In genomic region chr5:141560725-141561483, GRCh38 we compare ENCODE assay signal across 8 cellular contexts. TPM values are rescaled to one million over a fixed set of nuclear protein-coding genes. Genes with fewer than 3 reads are reported as not detected.
DNase-seq lines count a peak whose midpoint lies in the region; ATAC-seq, FAIRE-seq and TF ChIP-seq lines count a peak whose summit lies in the region.

No MANE protein-coding gene starts in this region.

- peaks cover 1 to 12% (median 4%) of the 10 kb centered on the region in 3 donors for H3K36me3 ChIP-seq in tibial artery

- ATAC-seq in HG03196 (IDR thresholded peaks at IDR 0.05; ENCODE audit: unreplicated experiment) (no peak), GM21367 (IDR thresholded peaks at IDR 0.05; ENCODE audit: unreplicated experiment) (no peak)

- peak overlapping the region; percentile 24 for H3K4me3 ChIP-seq in epithelial cell of esophagus (ENCODE audit: low read length)
- H3K4me3 ChIP-seq in tibial artery = peak overlapping the region; percentile 15 to 18

- no peaks in the 10 kb centered on the region for H3K27me3 ChIP-seq in tibial artery

- intact Hi-C loops in tibial artery (cut with DNase I; ENCODE audit: low total_unique reads) = loop anchor here (5.0 kb wide), 1 partner anchor 239 kb away; the partner anchor contains the start of gene TAF7

- peak overlapping the region; percentile 78 to 79 for H3K27ac ChIP-seq in tibial artery

- DNase-seq in Ammon's horn (ENCODE audit: low spot score) = peak; percentile 95
- peak; percentile 71 for DNase-seq in HTR-8/SVneo (ENCODE audit: insufficient read length, low spot score)
- DNase-seq in RPMI7951 (ENCODE audit: low read depth) = peak; percentile 95
- DNase-seq in epithelial cell of esophagus (ENCODE audit: low read depth) = peak; percentile 98
- DNase-seq in lung microvascular endothelial cell (ENCODE audit: low read depth in 2 of 2) = peak; percentile 98 to 99
- DNase-seq in tibial artery = peak; percentile 87 to 96

- FAIRE-seq in HTR-8/SVneo (lab: Jason Lieb, UNC) = peak; percentile 86

- H3K9me3 ChIP-seq in tibial artery = no peaks in the 10 kb centered on the region

- TF ChIP-seq CTCF in epithelial cell of esophagus (IDR thresholded peaks at IDR 0.05; ENCODE audit: insufficient read depth, low read depth, low read length, missing control alignments) (peak; percentile 89), tibial artery (IDR thresholded peaks at IDR 0.05) (peak; percentile 77 to 87)

- peaks cover 0 to 35% (median 17%) of the 10 kb centered on the region in 4 donors for H3K4me1 ChIP-seq in tibial artery

RNA-seq across cellular contexts. Expression of gene DIAPH1, which starts 57.9 kb away (rescaled TPM):
- total RNA-seq in RPMI7951 (2014; rRNA removed; shearing (Covaris generic)) = 29.1 and 40.1 TPM in 2 replicates
- total RNA-seq in lung microvascular endothelial cell = 28.8 and 29.6 TPM in 2 replicates
